1 cellular context compared by ENCODE assay signal in the genomic region with DNA sequence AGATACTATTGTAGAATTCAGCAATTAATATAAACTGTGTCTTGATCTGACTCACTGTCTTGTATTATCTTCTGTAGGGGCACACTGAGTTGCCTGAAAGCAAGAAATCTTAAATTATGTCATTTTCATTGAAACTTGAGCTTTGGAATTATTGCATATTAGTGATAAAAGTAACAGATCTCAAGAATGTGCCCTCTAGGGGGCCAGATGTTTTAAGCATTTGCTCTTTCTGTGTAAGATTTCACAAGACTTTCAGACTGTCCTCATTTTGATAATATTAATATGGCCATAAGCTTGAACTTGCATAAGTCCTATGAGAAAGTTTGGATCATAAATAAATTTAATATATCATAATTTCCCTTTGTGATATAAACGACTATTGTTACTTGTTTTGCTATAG.
TF ChIP-seq lines count a peak whose summit lies in the region.

No MANE protein-coding gene starts in this region.

TF ChIP-seq in SK-N-SH treated with all-trans-retinoic acid at 6 μM for 48 hours, 23 proteins besides CTCF, POLR2A, EP300 and RAD21 (continued from another document):
- TF ChIP-seq, protein P1, sequence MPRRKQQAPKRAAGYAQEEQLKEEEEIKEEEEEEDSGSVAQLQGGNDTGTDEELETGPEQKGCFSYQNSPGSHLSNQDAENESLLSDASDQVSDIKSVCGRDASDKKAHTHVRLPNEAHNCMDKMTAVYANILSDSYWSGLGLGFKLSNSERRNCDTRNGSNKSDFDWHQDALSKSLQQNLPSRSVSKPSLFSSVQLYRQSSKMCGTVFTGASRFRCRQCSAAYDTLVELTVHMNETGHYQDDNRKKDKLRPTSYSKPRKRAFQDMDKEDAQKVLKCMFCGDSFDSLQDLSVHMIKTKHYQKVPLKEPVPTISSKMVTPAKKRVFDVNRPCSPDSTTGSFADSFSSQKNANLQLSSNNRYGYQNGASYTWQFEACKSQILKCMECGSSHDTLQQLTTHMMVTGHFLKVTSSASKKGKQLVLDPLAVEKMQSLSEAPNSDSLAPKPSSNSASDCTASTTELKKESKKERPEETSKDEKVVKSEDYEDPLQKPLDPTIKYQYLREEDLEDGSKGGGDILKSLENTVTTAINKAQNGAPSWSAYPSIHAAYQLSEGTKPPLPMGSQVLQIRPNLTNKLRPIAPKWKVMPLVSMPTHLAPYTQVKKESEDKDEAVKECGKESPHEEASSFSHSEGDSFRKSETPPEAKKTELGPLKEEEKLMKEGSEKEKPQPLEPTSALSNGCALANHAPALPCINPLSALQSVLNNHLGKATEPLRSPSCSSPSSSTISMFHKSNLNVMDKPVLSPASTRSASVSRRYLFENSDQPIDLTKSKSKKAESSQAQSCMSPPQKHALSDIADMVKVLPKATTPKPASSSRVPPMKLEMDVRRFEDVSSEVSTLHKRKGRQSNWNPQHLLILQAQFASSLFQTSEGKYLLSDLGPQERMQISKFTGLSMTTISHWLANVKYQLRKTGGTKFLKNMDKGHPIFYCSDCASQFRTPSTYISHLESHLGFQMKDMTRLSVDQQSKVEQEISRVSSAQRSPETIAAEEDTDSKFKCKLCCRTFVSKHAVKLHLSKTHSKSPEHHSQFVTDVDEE (CRISPR knock-in tag; IDR thresholded peaks at IDR 0.05) = no peak
- TF ChIP-seq ZC3H10 (CRISPR knock-in tag; IDR thresholded peaks at IDR 0.05) (no peak), ZNF70 (CRISPR knock-in tag; IDR thresholded peaks at IDR 0.05) (no peak), BACH2 (CRISPR knock-in tag; IDR thresholded peaks at IDR 0.05; ENCODE audit: borderline replicate concordance) (no peak), CSDC2 (CRISPR knock-in tag; IDR thresholded peaks at IDR 0.05) (no peak), TOX (CRISPR knock-in tag; IDR thresholded peaks at IDR 0.05; ENCODE audit: borderline replicate concordance) (no peak)
TF ChIP-seq in SK-N-SH treated with all-trans-retinoic acid at 6 μM for 48 hours: peak in this region for 0.
